8 cellular contexts compared by ENCODE assay signal in genomic region chr4:97720869-97721432, GRCh38.
DNase-seq lines count a peak whose midpoint lies in the region; ATAC-seq and TF ChIP-seq lines count a peak whose summit lies in the region.

No MANE protein-coding gene starts in this region.

- no peaks in the 10 kb centered on the region for H3K4me1 ChIP-seq in spleen

- H3K4me3 ChIP-seq in fibroblast of pulmonary artery (replicated peaks; ENCODE audit: low read depth, low read length) (no peak overlapping the region), spleen (no peak overlapping the region)

- TF ChIP-seq POLR2A in spleen (IDR thresholded peaks at IDR 0.05) = no peak

- no peak overlapping the region for H3K27ac ChIP-seq in spleen

- 18 to 28% (median 20%) methylated on average over 4 of the region's 4 CpGs for WGBS in spleen, 5 donors

- no peaks in the 10 kb centered on the region for H3K27me3 ChIP-seq in spleen (replicated peaks in 1 of 7)

- no peak for ATAC-seq in HG03045 (IDR thresholded peaks at IDR 0.05; ENCODE audit: unreplicated experiment)

- DNase-seq in NCI-H510A treated with DMSO at 0.1 percent for 48 hours (lab: John Stamatoyannopoulos, UW) (peak; percentile 13), NCI-H510A (lab: John Stamatoyannopoulos, UW) (no peak), OCI-M1 (lab: John Stamatoyannopoulos, UW) (peak; percentile 85), fibroblast of pulmonary artery (ENCODE audit: low read depth) (peak; percentile 70), stromal cell of bone marrow (ENCODE audit: low read depth) (peak; percentile 1), spleen (no peak), hepatic stellate cell (ENCODE audit: low spot score) (no peak)

- peak; percentile 41 for TF ChIP-seq CTCF in fibroblast of pulmonary artery (IDR thresholded peaks at IDR 0.05; ENCODE audit: low read length, missing control alignments)
- no peak for TF ChIP-seq CTCF in spleen (IDR thresholded peaks at IDR 0.05 in 8 of 11, conservative IDR thresholded peaks at IDR 0.05 in 3 of 11)

- no peaks in the 10 kb centered on the region for H3K9me3 ChIP-seq in spleen

- intact Hi-C loops in spleen (cut with DNase I; ENCODE audit: low total_unique reads) = no loop called here

- no peaks in the 10 kb centered on the region for H3K36me3 ChIP-seq in spleen

Comparison
In these comparisons a context has a peak if more than half of its experiments do, and no peak if none do; other contexts are left out.
1. DNase-seq: peak in NCI-H510A treated with DMSO at 0.1 percent for 48 hours (single experiment), OCI-M1 (single experiment), fibroblast of pulmonary artery (single experiment) and stromal cell of bone marrow (single experiment); none in NCI-H510A (single experiment), spleen (single experiment) and hepatic stellate cell (single experiment).